8 cellular contexts compared by ENCODE assay signal in genomic region chr11:13963949-13964770, GRCh38. TPM values are rescaled to one million over a fixed set of nuclear protein-coding genes. Genes with fewer than 3 reads are reported as not detected.
DNase-seq lines count a peak whose midpoint lies in the region; ATAC-seq, FAIRE-seq and TF ChIP-seq lines count a peak whose summit lies in the region.

No MANE protein-coding gene starts in this region.

- no peak for TF ChIP-seq CTCF in hepatocyte (IDR thresholded peaks at IDR 0.05; ENCODE audit: poor library complexity)

- peaks cover 75% of the 10 kb centered on the region for H3K27me3 ChIP-seq in HUES6 (ENCODE audit: control insufficient read depth, insufficient read depth, low read length)
- H3K27me3 ChIP-seq in hepatocyte = peaks cover 32% of the 10 kb centered on the region
- H3K27me3 ChIP-seq in small intestine (ENCODE audit: control insufficient read depth in 2 of 2, insufficient read depth in 2 of 2, low read length in 2 of 2) = peaks cover 0 to 8% of the 10 kb centered on the region in 2 donors

- H3K9me2 ChIP-seq in hepatocyte (replicated peaks; ENCODE audit: insufficient read depth) = no peaks in the 10 kb centered on the region

- 5% methylated on average over 58 of the region's 62 CpGs for WGBS in hepatocyte (ENCODE audit: low lambda C conversion rate, missing lambda C conversion rate)
- WGBS in small intestine, 3 donors = 3 to 7% (median 6%) methylated on average over 56 to 62 of the region's 62 CpGs

- H3K9ac ChIP-seq in HUES6 (ENCODE audit: low read length) = peak overlapping the region; percentile 64

- no peaks in the 10 kb centered on the region for H3K9me3 ChIP-seq in HUES6 (ENCODE audit: control insufficient read depth, insufficient read depth, low read depth, low read length)
- no peaks in the 10 kb centered on the region for H3K9me3 ChIP-seq in hepatocyte (ENCODE audit: low read depth)
- no peaks in the 10 kb centered on the region for H3K9me3 ChIP-seq in small intestine (ENCODE audit: control insufficient read depth, low read depth)

- peak overlapping the region; percentile 96 for H3K4me2 ChIP-seq in hepatocyte

- no peaks in the 10 kb centered on the region for H3K36me3 ChIP-seq in HUES6 (ENCODE audit: control insufficient read depth, insufficient read depth, low read length)
- no peaks in the 10 kb centered on the region for H3K36me3 ChIP-seq in hepatocyte (replicated peaks; ENCODE audit: insufficient read depth, low read depth)
- H3K36me3 ChIP-seq in small intestine (ENCODE audit: control insufficient read depth in 2 of 2, insufficient read depth in 2 of 2, low read length in 2 of 2) = no peaks in the 10 kb centered on the region

- H3K4me1 ChIP-seq in HUES6 (ENCODE audit: control insufficient read depth, insufficient read depth, low read length) (peaks cover 40% of the 10 kb centered on the region), hepatocyte (ENCODE audit: insufficient read depth) (peaks cover 50% of the 10 kb centered on the region), small intestine (ENCODE audit: control insufficient read depth in 2 of 2, insufficient read depth in 1 of 2, low read depth in 1 of 2, low read length in 1 of 2) (peaks cover 2 to 5% of the 10 kb centered on the region in 2 donors)

- FAIRE-seq in small intestine (lab: Jason Lieb, UNC) = no peak

- peak; percentile 58 for DNase-seq in activated CD8-positive, alpha-beta memory T cell treated with anti-CD3 and anti-CD28 coated beads, Interleukin-2, amount 50 U/mL, for 48 hours
- DNase-seq in hepatocyte (ENCODE audit: low spot score) (peak; percentile 60), small intestine (peak; percentile 83), NCI-H1436 treated with DMSO at 0.1 percent for 48 hours (lab: John Stamatoyannopoulos, UW) (no peak), AML-193 (lab: John Stamatoyannopoulos, UW) (no peak)

- H3K27ac ChIP-seq in HUES6 (ENCODE audit: low read depth, low read length) (no peak overlapping the region), hepatocyte (peak overlapping the region; percentile 76), small intestine (ENCODE audit: low read depth in 1 of 2, low read length in 1 of 2) (peak overlapping the region; percentile 82 to 93)

- ATAC-seq in HG03378 (IDR thresholded peaks at IDR 0.05; ENCODE audit: unreplicated experiment) (no peak), HG02610 (IDR thresholded peaks at IDR 0.05; ENCODE audit: unreplicated experiment) (no peak)

- H2AFZ ChIP-seq in hepatocyte = peak overlapping the region; percentile 73

- peak overlapping the region; percentile 50 for H3K4me3 ChIP-seq in HUES6 (ENCODE audit: low read depth, low read length)
- peak overlapping the region; percentile 51 for H3K4me3 ChIP-seq in hepatocyte
- H3K4me3 ChIP-seq in small intestine (ENCODE audit: low read depth in 1 of 2, low read length in 2 of 2) = peak overlapping the region; percentile 33 to 81

- peaks cover 40% of the 10 kb centered on the region for H3K79me2 ChIP-seq in hepatocyte

- no peaks in the 10 kb centered on the region for H4K20me1 ChIP-seq in hepatocyte (ENCODE audit: insufficient read depth, poor library complexity, severe bottlenecking)

RNA-seq across cellular contexts. Expression of gene SPON1, which starts 1.6 kb away (rescaled TPM):
- 73.1 and 82.8 TPM in 2 replicates for total RNA-seq in hepatocyte
- polyA plus RNA-seq in hepatocyte (34.5 and 47.8 TPM in 2 replicates), small intestine (10 to 100 TPM; 11.4 to 30.3 (median 14.1) TPM)

Comparison
In these comparisons a context has a peak if more than half of its experiments do, and no peak if none do; other contexts are left out.
1. DNase-seq: peak in activated CD8-positive, alpha-beta memory T cell treated with anti-CD3 and anti-CD28 coated beads, Interleukin-2, amount 50 U/mL, for 48 hours (single experiment), hepatocyte (single experiment) and small intestine (single experiment); none in NCI-H1436 treated with DMSO at 0.1 percent for 48 hours (single experiment) and AML-193 (0 of 2).
2. Peak in every context shown above with its lines, with median percentiles within 50 percentile points of each other: H3K4me3 ChIP-seq.